ENCODE assay signal across 16 cellular contexts in the genomic region with DNA sequence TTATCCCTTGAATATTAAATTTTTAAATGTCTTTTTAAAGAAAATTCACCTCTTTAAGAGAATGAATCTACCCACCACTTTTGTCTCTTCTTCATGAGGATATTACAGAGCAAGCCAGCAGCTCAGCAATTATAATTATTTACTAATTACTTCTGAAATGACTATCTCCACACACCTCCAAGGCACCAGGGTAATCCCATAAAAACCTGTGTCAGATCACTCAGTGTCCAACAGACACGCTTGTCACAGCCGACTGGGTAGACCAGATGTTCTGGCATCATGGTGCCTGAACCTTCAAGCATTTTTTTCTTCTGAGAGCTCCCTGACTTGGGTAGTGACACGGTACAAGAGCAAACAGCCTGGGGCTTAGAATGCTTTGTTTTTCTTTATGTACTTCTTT.
A peak's percentile ranks its signal among the peaks of the same experiment; 100 is the strongest.
DNase-seq lines count a peak whose midpoint lies in the region; ATAC-seq and TF ChIP-seq lines count a peak whose summit lies in the region.
"Had no signal": no experiment of that assay in that cellular context is flagged by ENCODE, and none has a peak within 500 bp of the region (broad histone marks: within the 10 kb centered on the region; RNA-seq: fewer than 3 reads in every experiment).

No MANE protein-coding gene starts in this region.

- ATAC-seq in HG03108 (IDR thresholded peaks at IDR 0.05; ENCODE audit: unreplicated experiment) (peak; percentile 50), GM21526 (IDR thresholded peaks at IDR 0.05; ENCODE audit: low FRiP score, unreplicated experiment) (no peak)
- ATAC-seq: T-helper 17 cell had no signal

- H3K36me3 ChIP-seq in esophagus muscularis mucosa (no peaks in the 10 kb centered on the region), vagina (no peaks in the 10 kb centered on the region)

- DNase-seq in NCI-H1417 (lab: John Stamatoyannopoulos, UW) (peak in 2 of 3 experiments; percentile 5 to 39), NCI-H1417 treated with DMSO at 0.1 percent for 48 hours (lab: John Stamatoyannopoulos, UW) (no peak), NCI-H82 (lab: John Stamatoyannopoulos, UW) (peak; percentile 89), esophagus muscularis mucosa (ENCODE audit: extremely low spot score) (peak; percentile 8), vagina (ENCODE audit: extremely low spot score in 2 of 2) (no peak)
- DNase-seq in effector CD8-positive, alpha-beta T cell (lab: John Stamatoyannopoulos, UW): no peak
- DNase-seq: 8988T; Calu3; CD4-positive, alpha-beta memory T cell; GM23248; NCI-H2029 treated with DMSO at 0.1 percent for 48 hours; NCI-H510A; T-helper 17 cell had no signal

- H3K27ac ChIP-seq in esophagus muscularis mucosa (replicated peaks in 1 of 4): no peak overlapping the region
- no peak overlapping the region for H3K27ac ChIP-seq in vagina
- H3K27ac ChIP-seq: GM23248, RWPE1 had no signal

- intact Hi-C loops in esophagus muscularis mucosa (cut with DNase I) (no loop called here), vagina (cut with DNase I) (no loop called here)

- H3K4me1 ChIP-seq in esophagus muscularis mucosa (no peaks in the 10 kb centered on the region), vagina (no peaks in the 10 kb centered on the region)

- WGBS in esophagus muscularis mucosa: 89% methylated on average over 3 of the region's 3 CpGs

- no peak for TF ChIP-seq CTCF in esophagus muscularis mucosa (IDR thresholded peaks at IDR 0.05)
- no peak for TF ChIP-seq CTCF in vagina (IDR thresholded peaks at IDR 0.05)

- no peak for TF ChIP-seq EP300 in esophagus muscularis mucosa (IDR thresholded peaks at IDR 0.05)

- H3K4me3 ChIP-seq in esophagus muscularis mucosa (no peak overlapping the region), vagina (no peak overlapping the region)
- H3K4me3 ChIP-seq: GM23248 had no signal

- H3K9me3 ChIP-seq in esophagus muscularis mucosa (no peaks in the 10 kb centered on the region), vagina (no peaks in the 10 kb centered on the region)

- TF ChIP-seq POLR2A in esophagus muscularis mucosa (IDR thresholded peaks at IDR 0.05; ENCODE audit: low read depth) (no peak), vagina (IDR thresholded peaks at IDR 0.05) (no peak)

- H3K27me3 ChIP-seq in esophagus muscularis mucosa (no peaks in the 10 kb centered on the region), vagina (no peaks in the 10 kb centered on the region)

Comparison
In these comparisons a context has a peak if more than half of its experiments do, and no peak if none do; other contexts are left out.
1. DNase-seq: peak in NCI-H1417 (2 of 3), NCI-H82 (single experiment) and esophagus muscularis mucosa (single experiment); none in NCI-H1417 treated with DMSO at 0.1 percent for 48 hours (single experiment), effector CD8-positive, alpha-beta T cell (single experiment) and vagina (0 of 2).